Comparison of ENCODE assay signal across 10 cellular contexts in genomic region chr6:14596410-14596809, GRCh38.
DNase-seq lines count a peak whose midpoint lies in the region; ATAC-seq lines count a peak whose summit lies in the region.
"Had no signal": no experiment of that assay in that cellular context is flagged by ENCODE, and none has a peak within 500 bp of the region (broad histone marks: within the 10 kb centered on the region; RNA-seq: fewer than 3 reads in every experiment).

No MANE protein-coding gene starts in this region.

- no peaks in the 10 kb centered on the region for H3K79me1 ChIP-seq in mesenchymal stem cell (replicated peaks; ENCODE audit: low read length, poor library complexity, severe bottlenecking)

- H2BK12ac ChIP-seq in mesenchymal stem cell (ENCODE audit: low read length in 2 of 2): no peak overlapping the region

- H3K23ac ChIP-seq in mesenchymal stem cell (ENCODE audit: low read length in 2 of 2): no peak overlapping the region

- no peak overlapping the region for H4K8ac ChIP-seq in mesenchymal stem cell (ENCODE audit: low read length)

- CTCF ChIA-PET in CD4-positive, alpha-beta memory T cell (lab: Charles Lee; ENCODE audit: partially characterized antibody): no interaction called here

- H3K14ac ChIP-seq in mesenchymal stem cell (ENCODE audit: low read length in 2 of 2): no peak overlapping the region

- H2AFZ ChIP-seq in mesenchymal stem cell (ENCODE audit: low read depth, low read length): no peak overlapping the region
- H2AFZ ChIP-seq: neural progenitor cell had no signal

- no peak overlapping the region for H4K91ac ChIP-seq in mesenchymal stem cell (ENCODE audit: low read length)

- no peak overlapping the region for H2BK5ac ChIP-seq in mesenchymal stem cell (ENCODE audit: low read depth, low read length, poor library complexity, severe bottlenecking)

- H3K18ac ChIP-seq in mesenchymal stem cell (ENCODE audit: low read depth in 1 of 2, low read length in 2 of 2): no peak overlapping the region

- intact Hi-C loops in CD4-positive, alpha-beta memory T cell (cut with micrococcal nuclease): no loop called here

- H3K36me3 Mint-ChIP-seq in CD4-positive, alpha-beta memory T cell: no peaks in the 10 kb centered on the region
- H3K36me3 Mint-ChIP-seq: neural progenitor cell had no signal

- no peaks in the 10 kb centered on the region for H3K27me3 Mint-ChIP-seq in CD4-positive, alpha-beta memory T cell

- H2BK120ac ChIP-seq in mesenchymal stem cell (ENCODE audit: low read depth, low read length): no peak overlapping the region

- no peak for ATAC-seq in left lobe of liver

- H3K9me3 ChIP-seq in mesenchymal stem cell (ENCODE audit: control insufficient read depth, low read length): peaks cover 8% of the 10 kb centered on the region
- no peaks in the 10 kb centered on the region for H3K9me3 ChIP-seq in CD4-positive, alpha-beta memory T cell (ENCODE audit: control insufficient read depth in 1 of 2, low read length in 2 of 2)

- peak; percentile 59 for DNase-seq in ELR (ENCODE audit: low read depth)
- DNase-seq in M059J (ENCODE audit: low read depth): peak; percentile 85
- DNase-seq in astrocyte of the hippocampus (ENCODE audit: low read depth, low spot score): peak; percentile 58
- DNase-seq in mesenchymal stem cell: peak; percentile 62
- no peak for DNase-seq in dedifferentiated amniotic fluid mesenchymal stem cell (ENCODE audit: extremely low spot score)
- no peak for DNase-seq in CD4-positive, alpha-beta memory T cell
- no peak for DNase-seq in effector CD8-positive, alpha-beta T cell (lab: John Stamatoyannopoulos, UW)
- DNase-seq in left lobe of liver (ENCODE audit: low spot score): no peak

- no peak overlapping the region for H2AK5ac ChIP-seq in mesenchymal stem cell (ENCODE audit: low read length, severe bottlenecking)

- no peak overlapping the region for H3K4me2 ChIP-seq in mesenchymal stem cell (ENCODE audit: low read length, poor library complexity, severe bottlenecking)
- H3K4me2 ChIP-seq: KMS-11 had no signal

- 86% methylated on average over 4 of the region's 4 CpGs for WGBS in mesenchymal stem cell

- H3K4me1 Mint-ChIP-seq in CD4-positive, alpha-beta memory T cell: no peaks in the 10 kb centered on the region

- no peaks in the 10 kb centered on the region for H3K4me1 ChIP-seq in mesenchymal stem cell (ENCODE audit: control insufficient read depth, insufficient read depth, low read depth, low read length)
- no peaks in the 10 kb centered on the region for H3K4me1 ChIP-seq in CD4-positive, alpha-beta memory T cell (ENCODE audit: insufficient read depth, low read length)

- H3K4me3 Mint-ChIP-seq in CD4-positive, alpha-beta memory T cell: no peak overlapping the region
- H3K4me3 Mint-ChIP-seq: neural progenitor cell had no signal

- POLR2A ChIA-PET in CD4-positive, alpha-beta memory T cell (lab: Charles Lee; ENCODE audit: partially characterized antibody): no interaction called here

- no peak overlapping the region for H3K4me3 ChIP-seq in mesenchymal stem cell (ENCODE audit: insufficient read depth in 1 of 2, low read depth in 1 of 2, low read length in 2 of 2)
- no peak overlapping the region for H3K4me3 ChIP-seq in CD4-positive, alpha-beta memory T cell (ENCODE audit: low read length in 2 of 2)
- H3K4me3 ChIP-seq: neural progenitor cell had no signal

- no peaks in the 10 kb centered on the region for H3K36me3 ChIP-seq in mesenchymal stem cell (ENCODE audit: control insufficient read depth in 1 of 2, insufficient read depth in 2 of 2, low read depth in 1 of 2, low read length in 2 of 2)
- no peaks in the 10 kb centered on the region for H3K36me3 ChIP-seq in CD4-positive, alpha-beta memory T cell (ENCODE audit: insufficient read depth, low read length)
- H3K36me3 ChIP-seq: neural progenitor cell had no signal

- no peak overlapping the region for H2BK15ac ChIP-seq in mesenchymal stem cell (ENCODE audit: low read depth, poor library complexity, severe bottlenecking)

- H3K9ac ChIP-seq in mesenchymal stem cell (ENCODE audit: low read length): no peak overlapping the region
- H3K9ac ChIP-seq: KMS-11, neural progenitor cell had no signal

- no peak overlapping the region for H3K27ac ChIP-seq in mesenchymal stem cell (ENCODE audit: low read length, poor library complexity, severe bottlenecking)
- H3K27ac ChIP-seq in CD4-positive, alpha-beta memory T cell (ENCODE audit: low read depth, low read length): no peak overlapping the region
- H3K27ac ChIP-seq: KMS-11, neural progenitor cell had no signal

- H3K27me3 ChIP-seq in mesenchymal stem cell (ENCODE audit: control insufficient read depth in 1 of 2, insufficient read depth in 1 of 2, low read length in 2 of 2): no peaks in the 10 kb centered on the region
- no peaks in the 10 kb centered on the region for H3K27me3 ChIP-seq in CD4-positive, alpha-beta memory T cell (ENCODE audit: insufficient read depth, low read length)
- H3K27me3 ChIP-seq: neural progenitor cell had no signal

- H3K4ac ChIP-seq in mesenchymal stem cell (ENCODE audit: low read depth in 1 of 2, low read length in 2 of 2): no peak overlapping the region

- no peaks in the 10 kb centered on the region for H3K9me3 Mint-ChIP-seq in CD4-positive, alpha-beta memory T cell

- H3K27ac Mint-ChIP-seq in CD4-positive, alpha-beta memory T cell: no peak overlapping the region
- H3K27ac Mint-ChIP-seq: neural progenitor cell had no signal

Comparison
In these comparisons a context has a peak if more than half of its experiments do, and no peak if none do; other contexts are left out.
1. DNase-seq: peak in ELR (single experiment), M059J (single experiment), astrocyte of the hippocampus (single experiment) and mesenchymal stem cell (single experiment); none in dedifferentiated amniotic fluid mesenchymal stem cell (single experiment), CD4-positive, alpha-beta memory T cell (0 of 5), effector CD8-positive, alpha-beta T cell (single experiment) and left lobe of liver (single experiment).